Comparison of ENCODE assay signal across 1 cellular context in genomic region chr17:75904749-75905521, GRCh38.
TF ChIP-seq lines count a peak whose summit lies in the region.

MRPL38 (minus strand) TSS chr17:75904884; CDS start chr17:75904875, 9 bp downstream.

TF ChIP-seq in HepG2, 621 proteins besides CTCF, POLR2A, EP300 and RAD21 (continued from another document and continues in another):
- TF ChIP-seq, protein P1, sequence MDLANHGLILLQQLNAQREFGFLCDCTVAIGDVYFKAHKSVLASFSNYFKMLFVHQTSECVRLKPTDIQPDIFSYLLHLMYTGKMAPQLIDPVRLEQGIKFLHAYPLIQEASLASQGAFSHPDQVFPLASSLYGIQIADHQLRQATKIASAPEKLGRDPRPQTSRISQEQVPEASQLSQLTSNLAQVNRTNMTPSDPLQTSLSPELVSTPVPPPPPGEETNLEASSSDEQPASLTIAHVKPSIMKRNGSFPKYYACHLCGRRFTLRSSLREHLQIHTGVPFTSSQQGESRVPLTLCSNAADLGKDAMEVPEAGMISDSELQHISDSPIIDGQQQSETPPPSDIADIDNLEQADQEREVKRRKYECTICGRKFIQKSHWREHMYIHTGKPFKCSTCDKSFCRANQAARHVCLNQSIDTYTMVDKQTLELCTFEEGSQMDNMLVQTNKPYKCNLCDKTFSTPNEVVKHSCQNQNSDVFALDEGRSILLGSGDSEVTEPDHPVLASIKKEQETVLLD (CRISPR knock-in tag; IDR thresholded peaks at IDR 0.05; ENCODE audit: low read depth) = peak; percentile 98
- TF ChIP-seq KDM2A (CRISPR knock-in tag; IDR thresholded peaks at IDR 0.05; ENCODE audit: borderline replicate concordance, low read depth) (peak; percentile 95), ZBTB37 (CRISPR knock-in tag; IDR thresholded peaks at IDR 0.05) (peak; percentile 83), CCDC6 (CRISPR knock-in tag; IDR thresholded peaks at IDR 0.05) (peak; percentile 99), KMT2A (CRISPR knock-in tag; IDR thresholded peaks at IDR 0.05) (peak; percentile 91), ZNF124 (CRISPR knock-in tag; IDR thresholded peaks at IDR 0.05) (peak; percentile 98), ZNF713 (CRISPR knock-in tag; IDR thresholded peaks at IDR 0.05) (peak; percentile 86; the same call in 1 of the 2 replicates), RFX3 (CRISPR knock-in tag; IDR thresholded peaks at IDR 0.05) (no peak), ATF7 (IDR thresholded peaks at IDR 0.05) (no peak), ATF7 (CRISPR knock-in tag; IDR thresholded peaks at IDR 0.05) (no peak), ESRRA (CRISPR knock-in tag; IDR thresholded peaks at IDR 0.05; ENCODE audit: low read depth) (peak; percentile 93), ZSCAN9 (CRISPR knock-in tag; IDR thresholded peaks at IDR 0.05; ENCODE audit: borderline replicate concordance) (peak; percentile 95), ZNF605 (CRISPR knock-in tag; IDR thresholded peaks at IDR 0.05) (peak; percentile 91), DRAP1 (CRISPR knock-in tag; IDR thresholded peaks at IDR 0.05) (peak; percentile 84), ELF4 (CRISPR knock-in tag; IDR thresholded peaks at IDR 0.05; ENCODE audit: borderline replicate concordance) (peak; percentile 59; the same call in 1 of the 2 replicates), TIGD3 (CRISPR knock-in tag; IDR thresholded peaks at IDR 0.05; ENCODE audit: borderline replicate concordance) (peak; percentile 78; the same call in 1 of the 2 replicates), MBNL3 (CRISPR knock-in tag; conservative IDR thresholded peaks at IDR 0.05) (no peak), SRSF9 (IDR thresholded peaks at IDR 0.05; ENCODE audit: borderline replicate concordance, insufficient read depth, low read depth, low read length, poor library complexity, severe bottlenecking) (no peak), ZSCAN22 (CRISPR knock-in tag; IDR thresholded peaks at IDR 0.05) (no peak), HES4 (CRISPR knock-in tag; IDR thresholded peaks at IDR 0.05; ENCODE audit: borderline replicate concordance) (0 out of 2 replicates have a peak, but pooled peaks have one; percentile 25), U2AF1 (optimal IDR thresholded peaks at IDR 0.05; ENCODE audit: low read depth, low read length) (no peak), ZNF747 (CRISPR knock-in tag; IDR thresholded peaks at IDR 0.05; ENCODE audit: borderline replicate concordance) (peak; percentile 95; the same call in 1 of the 2 replicates), TRAFD1 (CRISPR knock-in tag; IDR thresholded peaks at IDR 0.05; ENCODE audit: borderline replicate concordance) (peak; percentile 56; the same call in 1 of the 2 replicates), ZNF121 (CRISPR knock-in tag; IDR thresholded peaks at IDR 0.05) (peak; percentile 88), ARNTL (CRISPR knock-in tag; IDR thresholded peaks at IDR 0.05) (peak; percentile 74), MLLT10 (CRISPR knock-in tag; IDR thresholded peaks at IDR 0.05) (no peak), ZNF33B (CRISPR knock-in tag; IDR thresholded peaks at IDR 0.05) (peak; percentile 89; the same call in 1 of the 2 replicates), RARG (CRISPR knock-in tag; IDR thresholded peaks at IDR 0.05; ENCODE audit: low read depth) (no peak), ZNF850 (CRISPR knock-in tag; conservative IDR thresholded peaks at IDR 0.05) (peak; percentile 85; the same call in 1 of the 2 replicates), USF2 (IDR thresholded peaks at IDR 0.05; ENCODE audit: low read depth, low read length) (no peak), USF2 (CRISPR knock-in tag; IDR thresholded peaks at IDR 0.05; ENCODE audit: borderline replicate concordance) (no peak; the same call in 1 of the 2 replicates), ZHX1 (CRISPR knock-in tag; IDR thresholded peaks at IDR 0.05; ENCODE audit: low read depth) (peak; percentile 92), SNAPC2 (CRISPR knock-in tag; IDR thresholded peaks at IDR 0.05) (peak; percentile 88), IKZF4 (CRISPR knock-in tag; IDR thresholded peaks at IDR 0.05; ENCODE audit: borderline replicate concordance, low read depth, not compliant biosample characterization) (no peak), ZNF205 (CRISPR knock-in tag; IDR thresholded peaks at IDR 0.05) (peak; percentile 95), ZIK1 (CRISPR knock-in tag; IDR thresholded peaks at IDR 0.05; ENCODE audit: borderline replicate concordance, low read depth) (peak; percentile 92), HBP1 (CRISPR knock-in tag; IDR thresholded peaks at IDR 0.05; ENCODE audit: low read depth) (peak; percentile 58; the same call in 1 of the 2 replicates), HOXD1 (CRISPR knock-in tag; IDR thresholded peaks at IDR 0.05) (peak; percentile 93), GTF3A (CRISPR knock-in tag; conservative IDR thresholded peaks at IDR 0.05) (0 out of 2 replicates have a peak, but pooled peaks have one; percentile 62), RFX1 (IDR thresholded peaks at IDR 0.05) (no peak), TOPORS (CRISPR knock-in tag; IDR thresholded peaks at IDR 0.05) (peak; percentile 92), ZNF724P (CRISPR knock-in tag; IDR thresholded peaks at IDR 0.05; ENCODE audit: borderline replicate concordance) (peak; percentile 93), ZFP1 (CRISPR knock-in tag; IDR thresholded peaks at IDR 0.05) (0 out of 2 replicates have a peak, but pooled peaks have one; percentile 84), ZNF83 (CRISPR knock-in tag; IDR thresholded peaks at IDR 0.05; ENCODE audit: borderline replicate concordance) (no peak), ZNF30 (CRISPR knock-in tag; IDR thresholded peaks at IDR 0.05) (no peak), ZEB1 (IDR thresholded peaks at IDR 0.05; ENCODE audit: insufficient replicate concordance, low read depth) (peak; percentile 91), DNMT1 (CRISPR knock-in tag; IDR thresholded peaks at IDR 0.05) (no peak; the same call in 1 of the 2 replicates), FOXK2 (IDR thresholded peaks at IDR 0.05) (no peak), SSRP1 (CRISPR knock-in tag; IDR thresholded peaks at IDR 0.05) (peak; percentile 50; the same call in 1 of the 2 replicates)
- TF ChIP-seq, protein P2, sequence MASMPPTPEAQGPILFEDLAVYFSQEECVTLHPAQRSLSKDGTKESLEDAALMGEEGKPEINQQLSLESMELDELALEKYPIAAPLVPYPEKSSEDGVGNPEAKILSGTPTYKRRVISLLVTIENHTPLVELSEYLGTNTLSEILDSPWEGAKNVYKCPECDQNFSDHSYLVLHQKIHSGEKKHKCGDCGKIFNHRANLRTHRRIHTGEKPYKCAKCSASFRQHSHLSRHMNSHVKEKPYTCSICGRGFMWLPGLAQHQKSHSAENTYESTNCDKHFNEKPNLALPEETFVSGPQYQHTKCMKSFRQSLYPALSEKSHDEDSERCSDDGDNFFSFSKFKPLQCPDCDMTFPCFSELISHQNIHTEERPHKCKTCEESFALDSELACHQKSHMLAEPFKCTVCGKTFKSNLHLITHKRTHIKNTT (CRISPR knock-in tag; IDR thresholded peaks at IDR 0.05) = no peak
- TF ChIP-seq, protein P3, sequence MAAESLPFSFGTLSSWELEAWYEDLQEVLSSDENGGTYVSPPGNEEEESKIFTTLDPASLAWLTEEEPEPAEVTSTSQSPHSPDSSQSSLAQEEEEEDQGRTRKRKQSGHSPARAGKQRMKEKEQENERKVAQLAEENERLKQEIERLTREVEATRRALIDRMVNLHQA (CRISPR knock-in tag; IDR thresholded peaks at IDR 0.05) = peak; percentile 78; the same call in 1 of the 2 replicates
- TF ChIP-seq, protein P4, sequence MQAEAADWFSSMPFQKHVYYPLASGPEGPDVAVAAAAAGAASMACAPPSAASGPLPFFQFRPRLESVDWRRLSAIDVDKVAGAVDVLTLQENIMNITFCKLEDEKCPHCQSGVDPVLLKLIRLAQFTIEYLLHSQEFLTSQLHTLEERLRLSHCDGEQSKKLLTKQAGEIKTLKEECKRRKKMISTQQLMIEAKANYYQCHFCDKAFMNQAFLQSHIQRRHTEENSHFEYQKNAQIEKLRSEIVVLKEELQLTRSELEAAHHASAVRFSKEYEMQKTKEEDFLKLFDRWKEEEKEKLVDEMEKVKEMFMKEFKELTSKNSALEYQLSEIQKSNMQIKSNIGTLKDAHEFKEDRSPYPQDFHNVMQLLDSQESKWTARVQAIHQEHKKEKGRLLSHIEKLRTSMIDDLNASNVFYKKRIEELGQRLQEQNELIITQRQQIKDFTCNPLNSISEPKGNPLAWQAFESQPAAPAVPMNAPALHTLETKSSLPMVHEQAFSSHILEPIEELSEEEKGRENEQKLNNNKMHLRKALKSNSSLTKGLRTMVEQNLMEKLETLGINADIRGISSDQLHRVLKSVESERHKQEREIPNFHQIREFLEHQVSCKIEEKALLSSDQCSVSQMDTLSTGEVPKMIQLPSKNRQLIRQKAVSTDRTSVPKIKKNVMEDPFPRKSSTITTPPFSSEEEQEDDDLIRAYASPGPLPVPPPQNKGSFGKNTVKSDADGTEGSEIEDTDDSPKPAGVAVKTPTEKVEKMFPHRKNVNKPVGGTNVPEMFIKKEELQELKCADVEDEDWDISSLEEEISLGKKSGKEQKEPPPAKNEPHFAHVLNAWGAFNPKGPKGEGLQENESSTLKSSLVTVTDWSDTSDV (CRISPR knock-in tag; IDR thresholded peaks at IDR 0.05) = peak; percentile 95
